In the genomic region with DNA sequence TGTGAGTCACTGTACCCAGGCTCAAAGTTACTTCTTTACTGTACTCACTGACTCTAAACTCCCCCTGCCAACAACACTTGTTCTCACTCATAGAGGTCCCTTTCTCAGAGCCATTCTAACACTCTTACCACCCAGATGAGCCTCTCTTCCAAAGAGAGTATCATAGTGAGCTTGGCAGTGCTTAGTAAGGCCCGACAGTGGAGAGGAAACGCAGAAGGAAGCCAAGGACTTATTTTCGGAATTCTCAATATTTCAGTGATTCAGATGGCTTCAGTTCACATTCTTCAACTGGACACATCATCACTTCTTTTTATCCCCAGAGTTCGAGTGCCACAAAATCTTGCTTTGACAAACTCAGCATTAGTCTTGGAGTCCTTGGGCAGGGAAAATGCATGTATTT, we compare ENCODE assay signal across 19 cellular contexts.
DNase-seq lines count a peak whose midpoint lies in the region.
"Had no signal": no experiment of that assay in that cellular context is flagged by ENCODE, and none has a peak within 500 bp of the region (broad histone marks: within the 10 kb centered on the region; RNA-seq: fewer than 3 reads in every experiment).

No MANE protein-coding gene starts in this region.

- intact Hi-C loops in posterior vena cava (cut with DNase I): no loop called here

- no peak overlapping the region for H3K4me3 ChIP-seq in skeletal muscle cell (ENCODE audit: low read depth, low read length)
- H3K4me3 ChIP-seq: GM12878 had no signal

- DNase-seq in GM03348 (ENCODE audit: low spot score) (peak; percentile 24), amniotic epithelial cell (ENCODE audit: low read depth) (peak; percentile 34), fibroblast of peridontal ligament (ENCODE audit: extremely low read depth) (peak; percentile 31), skeletal muscle cell (ENCODE audit: low read depth) (peak; percentile 16), posterior vena cava (ENCODE audit: low spot score) (no peak), NOMO-1 (lab: John Stamatoyannopoulos, UW; ENCODE audit: unreplicated experiment in 2 of 2) (no peak), HK-2 (ENCODE audit: unreplicated experiment) (no peak)
- no peak for DNase-seq in activated CD4-positive, alpha-beta T cell treated with anti-CD3 and anti-CD28 coated beads for 48 hours
- DNase-seq: C1 segment of cervical spinal cord; CD4-positive, alpha-beta memory T cell; COR-L47; GOT3; HCEC 1CT; NCI-H1105; NCI-H146; NCI-H2029; NCI-H2227 treated with DMSO at 0.1 percent for 48 hours; SHP77 had no signal

Comparison
In these comparisons a context has a peak if more than half of its experiments do, and no peak if none do; other contexts are left out.
1. DNase-seq: peak in GM03348 (single experiment), amniotic epithelial cell (single experiment), fibroblast of peridontal ligament (single experiment) and skeletal muscle cell (single experiment); none in posterior vena cava (single experiment), NOMO-1 (0 of 2), HK-2 (single experiment) and activated CD4-positive, alpha-beta T cell treated with anti-CD3 and anti-CD28 coated beads for 48 hours (single experiment).